25 cellular contexts compared by ENCODE assay signal in genomic region chr12:53124352-53124723, GRCh38. TPM values are rescaled to one million over a fixed set of nuclear protein-coding genes. Genes with fewer than 3 reads are reported as not detected.
DNase-seq lines count a peak whose midpoint lies in the region; ATAC-seq, FAIRE-seq and TF ChIP-seq lines count a peak whose summit lies in the region.
"Had no signal": no experiment of that assay in that cellular context is flagged by ENCODE, and none has a peak within 500 bp of the region (broad histone marks: within the 10 kb centered on the region; RNA-seq: fewer than 3 reads in every experiment).

No MANE protein-coding gene starts in this region.

- H3K9ac ChIP-seq in HepG2 (ENCODE audit: insufficient read depth, low read depth, low read length) = no peak overlapping the region
- H3K9ac ChIP-seq: BLaER1 treated with 17β-estradiol and CSF1 and Interleukin-3, amounts not matched to agents 10 nM and 100 nM; GM23248 had no signal

- TF ChIP-seq CTCF in HepG2 (CRISPR knock-in tag; IDR thresholded peaks at IDR 0.05) (no peak), right lobe of liver (IDR thresholded peaks at IDR 0.05) (no peak), HEK293 (tag by site-specific recombination; IDR thresholded peaks at IDR 0.05) (no peak), esophagus muscularis mucosa (IDR thresholded peaks at IDR 0.05) (no peak)

- no peak overlapping the region for H3K4me3 ChIP-seq in HepG2 (replicated peaks in 1 of 3; ENCODE audit: insufficient read depth in 1 of 3, low read depth in 2 of 3, low read length in 3 of 3)
- no peak overlapping the region for H3K4me3 ChIP-seq in right lobe of liver
- H3K4me3 ChIP-seq in HEK293 (ENCODE audit: low read depth, low read length) = no peak overlapping the region
- no peak overlapping the region for H3K4me3 ChIP-seq in esophagus muscularis mucosa
- H3K4me3 ChIP-seq: A549; BLaER1 treated with 17β-estradiol and CSF1 and Interleukin-3, amounts not matched to agents 10 nM and 100 nM; GM23248 had no signal

- no peaks in the 10 kb centered on the region for H3K9me3 ChIP-seq in HepG2 (ENCODE audit: low read length)
- H3K9me3 ChIP-seq in right lobe of liver = no peaks in the 10 kb centered on the region
- H3K9me3 ChIP-seq in HEK293 (ENCODE audit: control insufficient read depth, insufficient read depth, low read depth, low read length) = no peaks in the 10 kb centered on the region
- H3K9me3 ChIP-seq in esophagus muscularis mucosa = no peaks in the 10 kb centered on the region
- H3K9me3 ChIP-seq: A549; BE2C; BLaER1 treated with 17β-estradiol and CSF1 and Interleukin-3, amounts not matched to agents 10 nM and 100 nM had no signal

- no peaks in the 10 kb centered on the region for H3K79me2 ChIP-seq in HepG2 (ENCODE audit: insufficient read depth, low read length)

- no peak overlapping the region for H2AFZ ChIP-seq in HepG2 (ENCODE audit: low read length)

- POLR2A ChIA-PET in HepG2 (lab: Yijun Ruan, JAX) = no interaction called here
- POLR2A ChIA-PET in HEK293 (lab: Yijun Ruan, JAX) = no interaction called here

- CTCF ChIA-PET in HepG2 (lab: Yijun Ruan, JAX; ENCODE audit: low intra/inter-chr PET ratio, low total read pairs) (no interaction called here), HEK293 (lab: Yijun Ruan, JAX) (interaction anchor here (1.4 kb wide), 1 partner anchor 58 kb away, joined by 3 read pairs; no protein-coding TSS in a partner anchor)

- in situ Hi-C loops in HepG2 (cut with HindIII; ENCODE audit: extremely low pct_ligation_motif_present, low pct_unique_long_range_greater_than_20kb) = no loop called here

- TF ChIP-seq RAD21 in HepG2 (CRISPR knock-in tag; IDR thresholded peaks at IDR 0.05) = no peak

- ATAC-seq in HepG2 (no peak), right lobe of liver (no peak), HG03457 (IDR thresholded peaks at IDR 0.05; ENCODE audit: unreplicated experiment) (no peak)

- BruUV-seq in HepG2 (replicated peaks; lab: Mats Ljungman, UMichigan) = no TSS peak

- H3K27me3 ChIP-seq in HepG2 (ENCODE audit: control insufficient read depth in 1 of 2, insufficient read depth in 2 of 2, low read length in 2 of 2) (no peaks in the 10 kb centered on the region), right lobe of liver (no peaks in the 10 kb centered on the region), esophagus muscularis mucosa (no peaks in the 10 kb centered on the region)
- H3K27me3 ChIP-seq: BE2C; BLaER1 treated with 17β-estradiol and CSF1 and Interleukin-3, amounts not matched to agents 10 nM and 100 nM had no signal

- TF ChIP-seq POLR2A in HepG2 (IDR thresholded peaks at IDR 0.05; ENCODE audit: insufficient read depth in 1 of 2, low read depth in 2 of 2, low read length in 2 of 2) (no peak), right lobe of liver (IDR thresholded peaks at IDR 0.05) (no peak), esophagus muscularis mucosa (IDR thresholded peaks at IDR 0.05; ENCODE audit: low read depth) (no peak)

- TF ChIP-seq EP300 in HepG2 (IDR thresholded peaks at IDR 0.05; ENCODE audit: low read depth in 2 of 2, low read length in 2 of 2) = no peak
- no peak for TF ChIP-seq EP300 in HepG2 (CRISPR knock-in tag; IDR thresholded peaks at IDR 0.05; ENCODE audit: borderline replicate concordance)
- no peak for TF ChIP-seq EP300 in esophagus muscularis mucosa (IDR thresholded peaks at IDR 0.05)

- H3K27ac ChIP-seq in HepG2 (ENCODE audit: extremely low read length, insufficient read depth, low read length) = no peak overlapping the region
- no peak overlapping the region for H3K27ac ChIP-seq in right lobe of liver
- H3K27ac ChIP-seq in HEK293 (ENCODE audit: extremely low read depth, low read depth, low read length) = no peak overlapping the region
- no peak overlapping the region for H3K27ac ChIP-seq in esophagus muscularis mucosa (replicated peaks in 1 of 4)
- H3K27ac ChIP-seq: A549; BLaER1 treated with 17β-estradiol and CSF1 and Interleukin-3, amounts not matched to agents 10 nM and 100 nM; GM23248 had no signal

- H3K4me1 ChIP-seq in HepG2 (ENCODE audit: insufficient read depth, low read length) (peaks cover 6% of the 10 kb centered on the region; the same call in 1 of the 2 replicates), right lobe of liver (no peaks in the 10 kb centered on the region), HEK293 (ENCODE audit: control insufficient read depth, insufficient read depth, low read length) (no peaks in the 10 kb centered on the region), esophagus muscularis mucosa (no peaks in the 10 kb centered on the region)
- H3K4me1 ChIP-seq: BE2C had no signal

- DNase-seq in HepG2 (ENCODE audit: low spot score) (no peak), right lobe of liver (no peak), esophagus muscularis mucosa (ENCODE audit: extremely low spot score) (peak; percentile 26), occipital lobe (lab: John Stamatoyannopoulos, UW) (no peak), DMS79 treated with DMSO at 0.1 percent for 48 hours (lab: John Stamatoyannopoulos, UW) (no peak)
- DNase-seq: 8988T; AML-193; BE2C; CD4-positive, alpha-beta T cell; CD8-positive, alpha-beta memory T cell; DMS 273 treated with DMSO at 0.1 percent for 48 hours; DMS79; GF-D8 had no signal

- H3K36me3 ChIP-seq in HepG2 (replicated peaks in 1 of 2; ENCODE audit: control insufficient read depth in 1 of 2, insufficient read depth in 2 of 2, low read length in 2 of 2) = peaks cover 11 to 22% of the 10 kb centered on the region in 2 experiments; a peak in 4 of 5 replicates
- no peaks in the 10 kb centered on the region for H3K36me3 ChIP-seq in right lobe of liver
- no peaks in the 10 kb centered on the region for H3K36me3 ChIP-seq in HEK293 (ENCODE audit: control insufficient read depth in 2 of 2, insufficient read depth in 1 of 2, low read length in 2 of 2)
- H3K36me3 ChIP-seq in esophagus muscularis mucosa = no peaks in the 10 kb centered on the region
- H3K36me3 ChIP-seq: BE2C; BLaER1 treated with 17β-estradiol and CSF1 and Interleukin-3, amounts not matched to agents 10 nM and 100 nM had no signal

- no peaks in the 10 kb centered on the region for H4K20me1 ChIP-seq in HepG2 (ENCODE audit: insufficient read depth, low read length)
- H4K20me1 ChIP-seq: BLaER1 treated with 17β-estradiol and CSF1 and Interleukin-3, amounts not matched to agents 10 nM and 100 nM had no signal

- H3K4me2 ChIP-seq in HepG2 (ENCODE audit: low read depth, low read length) = no peak overlapping the region
- H3K4me2 ChIP-seq: BLaER1 treated with 17β-estradiol and CSF1 and Interleukin-3, amounts not matched to agents 10 nM and 100 nM had no signal

- no peak for FAIRE-seq in HepG2 (lab: Jason Lieb, UNC)
- FAIRE-seq: A549, D721Med, GM18507, H1 had no signal

- intact Hi-C loops in HepG2 (cut with micrococcal nuclease; ENCODE audit: unreplicated experiment) = no loop called here
- intact Hi-C loops in right lobe of liver (cut with DNase I) = no loop called here
- intact Hi-C loops in esophagus muscularis mucosa (cut with DNase I) = no loop called here

RNA-seq across cellular contexts. Expression of gene SOAT2, which starts 21.1 kb away (rescaled TPM):
- total RNA-seq in HepG2 (2016; rRNA removed; fragmentation: Illumina TruSeq; extraction: Trizol) (6.1 and 14.9 TPM in 2 replicates), right lobe of liver (1 to 10 TPM in 3 of 6 experiments, under 1 TPM in 3; 0.62 to 3.4 (median 0.99) TPM), esophagus muscularis mucosa (not detected), occipital lobe (not detected)
- total RNA-seq in HepG2 (2016; cell fraction: cytosol; rRNA removed; fragmentation: Illumina TruSeq; extraction: Trizol; ENCODE audit: low read depth) = 1.3 and 1.6 TPM in 2 replicates
- total RNA-seq in HepG2 (2016; cell fraction: insoluble cytoplasmic fraction; rRNA removed; fragmentation: Illumina TruSeq; extraction: Trizol) = 5.1 and 14.3 TPM in 2 replicates
- 3.9 and 5.2 TPM in 2 replicates for total RNA-seq in HepG2 (2016; cell fraction: membrane; rRNA removed; fragmentation: Illumina TruSeq; extraction: Trizol)
- total RNA-seq in HepG2 (2016; cell fraction: nucleus; rRNA removed; fragmentation: Illumina TruSeq; extraction: Trizol) = 20.7 and 23.6 TPM in 2 replicates
- 108 and 131 TPM in 2 replicates for polyA plus RNA-seq in HepG2 (2011; rRNA removed)
- 102 and 125 TPM in 2 replicates for polyA plus RNA-seq in HepG2 (2011; cell fraction: cytosol; rRNA removed)
- polyA plus RNA-seq in HepG2 (2011; cell fraction: nucleus; rRNA removed) = 476 and 502 TPM in 2 replicates
- polyA plus RNA-seq in HepG2 (2012) = 40.7 and 74.1 TPM in 2 replicates
- polyA plus RNA-seq in HepG2 (2016; cell fraction: cytosol; fragmentation: Illumina TruSeq; extraction: Trizol; ENCODE audit: low read depth) = 2.1 and 3.1 TPM in 2 replicates
- polyA plus RNA-seq in HepG2 (2016; cell fraction: insoluble cytoplasmic fraction; fragmentation: Illumina TruSeq; extraction: Trizol; ENCODE audit: low read depth) = 8.4 and 8.5 TPM in 2 replicates
- polyA plus RNA-seq in HepG2 (2016; cell fraction: membrane; fragmentation: Illumina TruSeq; extraction: Trizol; ENCODE audit: low read depth) = 3.3 and 4.5 TPM in 2 replicates
- 40.5 and 42.0 TPM in 2 replicates for polyA plus RNA-seq in HepG2 (2016; cell fraction: nucleus; fragmentation: Illumina TruSeq; extraction: Trizol; ENCODE audit: insufficient read depth, low read depth)
- polyA minus RNA-seq in HepG2 (2011; rRNA and poly(A)+ RNA removed; ENCODE audit: low replicate concordance) = 0.16 and 255 TPM in 2 replicates
- polyA minus RNA-seq in HepG2 (2011; cell fraction: cytosol; rRNA and poly(A)+ RNA removed) = 39.8 and 42.8 TPM in 2 replicates
- polyA minus RNA-seq in HepG2 (2011; cell fraction: nucleus; rRNA and poly(A)+ RNA removed) = 79.3 and 125 TPM in 2 replicates
- total RNA-seq: Daoy, G401, GM23248, H1, H7 had no signal
- polyA plus RNA-seq: CD14-positive monocyte had no signal

RNA-seq across cellular contexts. Expression of gene IGFBP6, which starts 26.9 kb away (rescaled TPM):
- total RNA-seq in HepG2 (2016; rRNA removed; fragmentation: Illumina TruSeq; extraction: Trizol) (2.1 and 3.9 TPM in 2 replicates), right lobe of liver (10 to 100 TPM in 2 of 6 experiments, 1 to 10 TPM in 4; 1.7 to 25.4 (median 4.9) TPM), esophagus muscularis mucosa (1,000 to 10,000 TPM in 1 of 4 donors, 100 to 1,000 TPM in 3; 626 to 1,141 (median 795) TPM), occipital lobe (6.2 TPM)
- 5.3 and 5.9 TPM in 2 replicates for total RNA-seq in HepG2 (2016; cell fraction: cytosol; rRNA removed; fragmentation: Illumina TruSeq; extraction: Trizol; ENCODE audit: low read depth)
- 2.5 and 4.7 TPM in 2 replicates for total RNA-seq in HepG2 (2016; cell fraction: insoluble cytoplasmic fraction; rRNA removed; fragmentation: Illumina TruSeq; extraction: Trizol)
- 3.3 and 3.5 TPM in 2 replicates for total RNA-seq in HepG2 (2016; cell fraction: membrane; rRNA removed; fragmentation: Illumina TruSeq; extraction: Trizol)
- 1.9 and 3.2 TPM in 2 replicates for total RNA-seq in HepG2 (2016; cell fraction: nucleus; rRNA removed; fragmentation: Illumina TruSeq; extraction: Trizol)
- polyA plus RNA-seq in HepG2 (2011; rRNA removed) = 22.6 and 25.2 TPM in 2 replicates
- polyA plus RNA-seq in HepG2 (2011; cell fraction: cytosol; rRNA removed) = 19.0 and 41.0 TPM in 2 replicates
- 8.4 and 9.6 TPM in 2 replicates for polyA plus RNA-seq in HepG2 (2011; cell fraction: nucleus; rRNA removed)
- polyA plus RNA-seq in HepG2 (2012) = 3.4 and 4.6 TPM in 2 replicates
- 4.2 and 5.7 TPM in 2 replicates for polyA plus RNA-seq in HepG2 (2016; cell fraction: cytosol; fragmentation: Illumina TruSeq; extraction: Trizol; ENCODE audit: low read depth)
- polyA plus RNA-seq in HepG2 (2016; cell fraction: insoluble cytoplasmic fraction; fragmentation: Illumina TruSeq; extraction: Trizol; ENCODE audit: low read depth) = 2.0 and 2.4 TPM in 2 replicates
- 3.2 and 3.8 TPM in 2 replicates for polyA plus RNA-seq in HepG2 (2016; cell fraction: membrane; fragmentation: Illumina TruSeq; extraction: Trizol; ENCODE audit: low read depth)
- 5.4 and 7.5 TPM in 2 replicates for polyA plus RNA-seq in HepG2 (2016; cell fraction: nucleus; fragmentation: Illumina TruSeq; extraction: Trizol; ENCODE audit: insufficient read depth, low read depth)
- polyA minus RNA-seq in HepG2 (2011; rRNA and poly(A)+ RNA removed; ENCODE audit: low replicate concordance) = 9.0 and 27.1 TPM in 2 replicates
- 8.7 and 9.5 TPM in 2 replicates for polyA minus RNA-seq in HepG2 (2011; cell fraction: cytosol; rRNA and poly(A)+ RNA removed)
- 0.77 and 1.6 TPM in 2 replicates for polyA minus RNA-seq in HepG2 (2011; cell fraction: nucleus; rRNA and poly(A)+ RNA removed)
- polyA plus RNA-seq: CD14-positive monocyte had no signal

RNA-seq across cellular contexts. Expression of gene SPRYD3, which starts 45.1 kb away (rescaled TPM):
- 9.0 and 9.2 TPM in 2 replicates for total RNA-seq in HepG2 (2016; rRNA removed; fragmentation: Illumina TruSeq; extraction: Trizol)
- total RNA-seq in HepG2 (2016; cell fraction: cytosol; rRNA removed; fragmentation: Illumina TruSeq; extraction: Trizol; ENCODE audit: low read depth) = 0.79 and 1.3 TPM in 2 replicates
- 7.9 and 8.6 TPM in 2 replicates for total RNA-seq in HepG2 (2016; cell fraction: insoluble cytoplasmic fraction; rRNA removed; fragmentation: Illumina TruSeq; extraction: Trizol)
- total RNA-seq in HepG2 (2016; cell fraction: membrane; rRNA removed; fragmentation: Illumina TruSeq; extraction: Trizol) = 2.8 and 3.1 TPM in 2 replicates
- total RNA-seq in HepG2 (2016; cell fraction: nucleus; rRNA removed; fragmentation: Illumina TruSeq; extraction: Trizol) = 5.1 and 5.3 TPM in 2 replicates
- polyA plus RNA-seq in HepG2 (2011; rRNA removed) = 9.2 and 10.7 TPM in 2 replicates
- 11.7 and 12.2 TPM in 2 replicates for polyA plus RNA-seq in HepG2 (2011; cell fraction: cytosol; rRNA removed)
- 12.1 and 12.6 TPM in 2 replicates for polyA plus RNA-seq in HepG2 (2011; cell fraction: nucleus; rRNA removed)
- 6.0 and 9.7 TPM in 2 replicates for polyA plus RNA-seq in HepG2 (2012)
- polyA plus RNA-seq in HepG2 (2016; cell fraction: cytosol; fragmentation: Illumina TruSeq; extraction: Trizol; ENCODE audit: low read depth) = 0.86 and 1.1 TPM in 2 replicates
- polyA plus RNA-seq in HepG2 (2016; cell fraction: insoluble cytoplasmic fraction; fragmentation: Illumina TruSeq; extraction: Trizol; ENCODE audit: low read depth) = 11.6 and 12.5 TPM in 2 replicates
- 2.0 and 3.3 TPM in 2 replicates for polyA plus RNA-seq in HepG2 (2016; cell fraction: membrane; fragmentation: Illumina TruSeq; extraction: Trizol; ENCODE audit: low read depth)
- polyA plus RNA-seq in HepG2 (2016; cell fraction: nucleus; fragmentation: Illumina TruSeq; extraction: Trizol; ENCODE audit: insufficient read depth, low read depth) = 7.6 and 8.3 TPM in 2 replicates
- polyA minus RNA-seq in HepG2 (2011; rRNA and poly(A)+ RNA removed; ENCODE audit: low replicate concordance) = 27.5 and 69.5 TPM in 2 replicates
- 8.3 and 10.6 TPM in 2 replicates for polyA minus RNA-seq in HepG2 (2011; cell fraction: cytosol; rRNA and poly(A)+ RNA removed)
- 9.5 and 12.8 TPM in 2 replicates for polyA minus RNA-seq in HepG2 (2011; cell fraction: nucleus; rRNA and poly(A)+ RNA removed)
- total RNA-seq in right lobe of liver = 10 to 100 TPM; 12.3 to 18.2 (median 14.4) TPM
- total RNA-seq in esophagus muscularis mucosa = 100 to 1,000 TPM in 2 of 4 donors, 10 to 100 TPM in 2; 79.7 to 125 (median 99.1) TPM
- 29.6 TPM for total RNA-seq in occipital lobe

RNA-seq across cellular contexts. Expression of gene ZNF740, which starts 56.2 kb away (rescaled TPM):
- total RNA-seq in HepG2 (2016; rRNA removed; fragmentation: Illumina TruSeq; extraction: Trizol) (15.0 and 16.9 TPM in 2 replicates), right lobe of liver (10 to 100 TPM in 5 of 6 experiments, 1 to 10 TPM in 1; 5.5 to 24.4 (median 19.2) TPM), esophagus muscularis mucosa (10 to 100 TPM; 12.4 to 19.6 (median 15.3) TPM), occipital lobe (19.7 TPM)
- total RNA-seq in HepG2 (2016; cell fraction: cytosol; rRNA removed; fragmentation: Illumina TruSeq; extraction: Trizol; ENCODE audit: low read depth) = 2.4 and 4.8 TPM in 2 replicates
- total RNA-seq in HepG2 (2016; cell fraction: insoluble cytoplasmic fraction; rRNA removed; fragmentation: Illumina TruSeq; extraction: Trizol) = 13.9 and 16.1 TPM in 2 replicates
- total RNA-seq in HepG2 (2016; cell fraction: membrane; rRNA removed; fragmentation: Illumina TruSeq; extraction: Trizol) = 11.3 and 11.8 TPM in 2 replicates
- 20.9 and 23.7 TPM in 2 replicates for total RNA-seq in HepG2 (2016; cell fraction: nucleus; rRNA removed; fragmentation: Illumina TruSeq; extraction: Trizol)
- 19.0 and 22.0 TPM in 2 replicates for polyA plus RNA-seq in HepG2 (2011; rRNA removed)
- 7.2 and 8.9 TPM in 2 replicates for polyA plus RNA-seq in HepG2 (2011; cell fraction: cytosol; rRNA removed)
- polyA plus RNA-seq in HepG2 (2011; cell fraction: nucleus; rRNA removed) = 49.3 and 50.2 TPM in 2 replicates
- polyA plus RNA-seq in HepG2 (2012) = 15.4 and 16.5 TPM in 2 replicates
- polyA plus RNA-seq in HepG2 (2016; cell fraction: cytosol; fragmentation: Illumina TruSeq; extraction: Trizol; ENCODE audit: low read depth) = 1.4 and 2.0 TPM in 2 replicates
- 11.3 and 12.0 TPM in 2 replicates for polyA plus RNA-seq in HepG2 (2016; cell fraction: insoluble cytoplasmic fraction; fragmentation: Illumina TruSeq; extraction: Trizol; ENCODE audit: low read depth)
- 4.1 and 5.8 TPM in 2 replicates for polyA plus RNA-seq in HepG2 (2016; cell fraction: membrane; fragmentation: Illumina TruSeq; extraction: Trizol; ENCODE audit: low read depth)
- 21.2 and 25.1 TPM in 2 replicates for polyA plus RNA-seq in HepG2 (2016; cell fraction: nucleus; fragmentation: Illumina TruSeq; extraction: Trizol; ENCODE audit: insufficient read depth, low read depth)
- polyA minus RNA-seq in HepG2 (2011; rRNA and poly(A)+ RNA removed; ENCODE audit: low replicate concordance) = 41.0 and 77.8 TPM in 2 replicates
- polyA minus RNA-seq in HepG2 (2011; cell fraction: cytosol; rRNA and poly(A)+ RNA removed) = 8.4 and 10.6 TPM in 2 replicates
- 91.4 and 93.6 TPM in 2 replicates for polyA minus RNA-seq in HepG2 (2011; cell fraction: nucleus; rRNA and poly(A)+ RNA removed)

RNA-seq across cellular contexts. Expression of gene CSAD, which starts 56.4 kb away (rescaled TPM):
- 2.7 and 7.2 TPM in 2 replicates for total RNA-seq in HepG2 (2016; rRNA removed; fragmentation: Illumina TruSeq; extraction: Trizol)
- total RNA-seq in HepG2 (2016; cell fraction: cytosol; rRNA removed; fragmentation: Illumina TruSeq; extraction: Trizol; ENCODE audit: low read depth) = 3.9 and 6.0 TPM in 2 replicates
- 1.3 and 7.7 TPM in 2 replicates for total RNA-seq in HepG2 (2016; cell fraction: insoluble cytoplasmic fraction; rRNA removed; fragmentation: Illumina TruSeq; extraction: Trizol)
- 2.3 TPM in 2 replicates for total RNA-seq in HepG2 (2016; cell fraction: membrane; rRNA removed; fragmentation: Illumina TruSeq; extraction: Trizol)
- total RNA-seq in HepG2 (2016; cell fraction: nucleus; rRNA removed; fragmentation: Illumina TruSeq; extraction: Trizol) = 12.9 and 16.2 TPM in 2 replicates
- 23.5 and 25.2 TPM in 2 replicates for polyA plus RNA-seq in HepG2 (2011; rRNA removed)
- polyA plus RNA-seq in HepG2 (2011; cell fraction: cytosol; rRNA removed) = 4.3 and 5.6 TPM in 2 replicates
- 112 and 125 TPM in 2 replicates for polyA plus RNA-seq in HepG2 (2011; cell fraction: nucleus; rRNA removed)
- 10.0 and 10.8 TPM in 2 replicates for polyA plus RNA-seq in HepG2 (2012)
- 0.41 and 0.44 TPM in 2 replicates for polyA plus RNA-seq in HepG2 (2016; cell fraction: cytosol; fragmentation: Illumina TruSeq; extraction: Trizol; ENCODE audit: low read depth)
- polyA plus RNA-seq in HepG2 (2016; cell fraction: insoluble cytoplasmic fraction; fragmentation: Illumina TruSeq; extraction: Trizol; ENCODE audit: low read depth) = 2.9 and 3.3 TPM in 2 replicates
- 1.2 TPM in 2 replicates for polyA plus RNA-seq in HepG2 (2016; cell fraction: membrane; fragmentation: Illumina TruSeq; extraction: Trizol; ENCODE audit: low read depth)
- polyA plus RNA-seq in HepG2 (2016; cell fraction: nucleus; fragmentation: Illumina TruSeq; extraction: Trizol; ENCODE audit: insufficient read depth, low read depth) = 64.6 and 67.6 TPM in 2 replicates
- 12.1 and 29.8 TPM in 2 replicates for polyA minus RNA-seq in HepG2 (2011; rRNA and poly(A)+ RNA removed; ENCODE audit: low replicate concordance)
- polyA minus RNA-seq in HepG2 (2011; cell fraction: cytosol; rRNA and poly(A)+ RNA removed) = 1.8 and 1.9 TPM in 2 replicates
- 20.1 and 26.4 TPM in 2 replicates for polyA minus RNA-seq in HepG2 (2011; cell fraction: nucleus; rRNA and poly(A)+ RNA removed)
- total RNA-seq in right lobe of liver = 10 to 100 TPM; 20.6 to 54.2 (median 37.1) TPM
- total RNA-seq in esophagus muscularis mucosa = 10 to 100 TPM; 10.8 to 27.8 (median 15.0) TPM
- total RNA-seq in occipital lobe = 26.0 TPM

Comparison
In these comparisons a context has a peak if more than half of its experiments do, and no peak if none do; other contexts are left out.
1. RNA of gene IGFBP6, which starts 26.9 kb away (total RNA-seq): 626 to 1,141 TPM in esophagus muscularis mucosa; 6.2 TPM in occipital lobe (single experiment), 1.7 to 25.4 TPM in right lobe of liver and 1.9 to 5.9 TPM in HepG2; every median in the first group is over 10 times any median in the second.
2. Of the 63 proteins assayed by ChIP-seq in both HepG2 and HEK293: peak only in HepG2: none; only in HEK293: none; in both: ZNF24; in neither: 62.